Comparison of ENCODE assay signal across 9 cellular contexts in the genomic region with DNA sequence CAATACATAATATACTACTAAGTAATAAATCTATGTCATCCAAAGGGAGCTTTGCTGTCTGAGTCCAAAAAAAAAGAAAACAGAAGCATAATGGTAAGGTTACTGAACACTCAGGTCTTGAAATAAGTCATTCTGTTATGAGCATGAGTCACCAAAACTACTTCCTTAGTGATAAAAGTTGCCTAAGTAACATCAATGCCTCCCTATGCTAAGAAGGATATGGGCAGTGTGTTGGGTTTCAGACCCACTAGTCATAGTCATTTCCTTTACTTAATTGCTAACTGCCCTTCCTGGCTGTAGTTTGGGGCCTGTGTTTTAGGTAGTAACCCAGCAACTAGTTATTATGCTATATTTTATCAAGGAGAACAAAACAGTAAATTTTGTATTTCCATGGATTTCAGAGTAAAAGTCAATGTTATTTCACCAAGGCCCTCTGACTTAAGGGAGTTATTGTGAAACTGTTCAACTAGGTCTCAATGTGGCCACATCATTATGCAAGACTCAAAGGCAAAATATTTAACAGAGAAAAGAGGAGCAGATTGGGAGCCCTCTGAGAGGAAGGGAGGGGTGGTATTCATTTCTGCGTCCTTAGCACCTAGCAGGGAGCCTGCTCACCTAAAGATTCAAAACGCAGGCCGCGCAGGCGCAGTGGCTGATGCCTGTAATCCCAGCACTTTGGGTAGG. TPM values are rescaled to one million over a fixed set of nuclear protein-coding genes. Genes with fewer than 3 reads are reported as not detected.
DNase-seq lines count a peak whose midpoint lies in the region; ATAC-seq, FAIRE-seq and TF ChIP-seq lines count a peak whose summit lies in the region.
"Had no signal": no experiment of that assay in that cellular context is flagged by ENCODE, and none has a peak within 500 bp of the region (broad histone marks: within the 10 kb centered on the region; RNA-seq: fewer than 3 reads in every experiment).

No MANE protein-coding gene starts in this region.

- POLR2A ChIA-PET in HCT116 (lab: Charles Lee) = interaction anchor here (1.2 kb wide), 1 partner anchor 15 kb away, joined by 3 read pairs; a partner anchor contains a TSS

- H3F3A ChIP-seq in MM.1S (ENCODE audit: insufficient read depth, low read length) = no peaks in the 10 kb centered on the region; the same call in 1 of the 2 replicates

- H3K9me2 ChIP-seq in HCT116 (ENCODE audit: insufficient read depth) (no peaks in the 10 kb centered on the region), MM.1S (replicated peaks; ENCODE audit: insufficient read depth, low read length) (no peaks in the 10 kb centered on the region)

- TF ChIP-seq POLR2A in HCT116 (IDR thresholded peaks at IDR 0.05; ENCODE audit: borderline replicate concordance, extremely low read depth, insufficient read depth, insufficient read length) = no peak
- TF ChIP-seq POLR2A in testis (IDR thresholded peaks at IDR 0.05) = no peak

- TF ChIP-seq CTCF in HCT116 (IDR thresholded peaks at IDR 0.05 in 2 of 3, conservative IDR thresholded peaks at IDR 0.05 in 1 of 3; ENCODE audit: borderline replicate concordance in 1 of 3, insufficient read depth in 1 of 3, low read depth in 2 of 3, low read length in 2 of 3) (no peak), MM.1S (IDR thresholded peaks at IDR 0.05; ENCODE audit: low read length) (no peak), astrocyte (IDR thresholded peaks at IDR 0.05; ENCODE audit: insufficient read depth, low read depth, low read length) (no peak), type B pancreatic cell (conservative IDR thresholded peaks at IDR 0.05) (no peak), testis (IDR thresholded peaks at IDR 0.05) (no peak)

- H2AFZ ChIP-seq in HCT116 (ENCODE audit: low read depth, low read length, poor library complexity, severe bottlenecking) = peak overlapping the region; percentile 95
- H2AFZ ChIP-seq in MM.1S (ENCODE audit: low read length) = no peak overlapping the region
- H2AFZ ChIP-seq in astrocyte (ENCODE audit: low read depth, low read length) = no peak overlapping the region

- H3K4me3 Mint-ChIP-seq in astrocyte (ENCODE audit: unreplicated experiment) = peak overlapping the region; percentile 45
- H3K4me3 Mint-ChIP-seq in type B pancreatic cell = no peak overlapping the region

- H3K79me2 ChIP-seq in HCT116 (ENCODE audit: insufficient read depth, low read length) (no peaks in the 10 kb centered on the region), MM.1S (ENCODE audit: low read length) (no peaks in the 10 kb centered on the region), astrocyte (ENCODE audit: insufficient read depth, low read length) (no peaks in the 10 kb centered on the region)

- peaks cover 24 to 35% of the 10 kb centered on the region in 2 experiments for H3K4me1 ChIP-seq in HCT116 (ENCODE audit: control insufficient read depth in 1 of 2, insufficient read depth in 2 of 2, low read length in 2 of 2)
- peaks cover 11% of the 10 kb centered on the region for H3K4me1 ChIP-seq in MM.1S (ENCODE audit: low read length)
- H3K4me1 ChIP-seq in astrocyte (ENCODE audit: insufficient read depth, low read length) = peaks cover 50% of the 10 kb centered on the region
- peaks cover 3% of the 10 kb centered on the region for H3K4me1 ChIP-seq in testis

- H3K9me3 Mint-ChIP-seq in astrocyte (ENCODE audit: unreplicated experiment) (no peaks in the 10 kb centered on the region), type B pancreatic cell (no peaks in the 10 kb centered on the region)

- H3K9me3 ChIP-seq in HCT116 (ENCODE audit: control insufficient read depth in 1 of 2, insufficient read depth in 1 of 2, low read depth in 1 of 2, low read length in 2 of 2) (no peaks in the 10 kb centered on the region), MM.1S (replicated peaks; ENCODE audit: insufficient read depth, low read length) (no peaks in the 10 kb centered on the region), astrocyte (ENCODE audit: insufficient read depth, low read depth, low read length) (no peaks in the 10 kb centered on the region), testis (no peaks in the 10 kb centered on the region)

- ATAC-seq in GM18508 (IDR thresholded peaks at IDR 0.05; ENCODE audit: insufficient read depth, unreplicated experiment) (peak; percentile 99), HCT116 (peak; percentile 86)

- CTCF ChIA-PET in HCT116 (lab: Charles Lee) = interaction anchor here (1.2 to 1.3 kb wide), 2 partner anchors 14 kb away, joined by 4 to 7 read pairs; no protein-coding TSS in a partner anchor

- intact Hi-C loops in HCT116 (cut with micrococcal nuclease) = no loop called here
- intact Hi-C loops in testis (cut with DNase I; ENCODE audit: low total_unique reads) = no loop called here

- peak; percentile 98 for FAIRE-seq in astrocyte (lab: Jason Lieb, UNC)

- peaks cover 65% of the 10 kb centered on the region for H3K4me1 Mint-ChIP-seq in astrocyte (ENCODE audit: low read depth, unreplicated experiment)
- peaks cover 35% of the 10 kb centered on the region for H3K4me1 Mint-ChIP-seq in type B pancreatic cell (ENCODE audit: unreplicated experiment)

- H3K36me3 ChIP-seq in HCT116 (ENCODE audit: control insufficient read depth in 1 of 2, insufficient read depth in 2 of 2, low read length in 2 of 2) (no peaks in the 10 kb centered on the region), MM.1S (replicated peaks; ENCODE audit: insufficient read depth, low read length) (no peaks in the 10 kb centered on the region), astrocyte (ENCODE audit: insufficient read depth, low read length) (no peaks in the 10 kb centered on the region), testis (ENCODE audit: low read depth, missing control alignments) (no peaks in the 10 kb centered on the region)
- H3K36me3 ChIP-seq: cardiac muscle cell had no signal

- H3K4me3 ChIP-seq in HCT116 (replicated peaks in 1 of 2; ENCODE audit: low read depth in 1 of 2, low read length in 2 of 2) = no peak overlapping the region
- no peak overlapping the region for H3K4me3 ChIP-seq in MM.1S (ENCODE audit: low read length)
- H3K4me3 ChIP-seq in astrocyte (ENCODE audit: insufficient read depth, low read depth, low read length) = peak overlapping the region; percentile 41
- no peak overlapping the region for H3K4me3 ChIP-seq in testis
- H3K4me3 ChIP-seq: cardiac muscle cell had no signal

- WGBS in testis, 2 donors = 89 to 93% methylated on average over 5 of the region's 5 CpGs

- H3K27ac ChIP-seq in HCT116 (ENCODE audit: low read depth, low read length) (peak overlapping the region; percentile 46), MM.1S (ENCODE audit: low read length) (peak overlapping the region; percentile 59; the same call in 1 of the 2 replicates), astrocyte (ENCODE audit: low read depth, low read length) (peak overlapping the region; percentile 99), testis (peak overlapping the region in 1 of 2 donors; percentile 12)
- H3K27ac ChIP-seq: cardiac muscle cell had no signal

- no peaks in the 10 kb centered on the region for H4K20me1 ChIP-seq in HCT116 (ENCODE audit: insufficient read depth)
- H4K20me1 ChIP-seq in MM.1S (ENCODE audit: insufficient read depth, low read length) = no peaks in the 10 kb centered on the region
- H4K20me1 ChIP-seq in astrocyte (ENCODE audit: insufficient read depth, low read length) = no peaks in the 10 kb centered on the region

- H3K4me2 ChIP-seq in HCT116 (ENCODE audit: low read length) (peak overlapping the region; percentile 51), MM.1S (ENCODE audit: low read depth, low read length) (no peak overlapping the region), astrocyte (ENCODE audit: low read length) (peak overlapping the region; percentile 82)

- peak; percentile 16; the same call in 1 of the 2 replicates for TF ChIP-seq RAD21 in HCT116 (IDR thresholded peaks at IDR 0.05; ENCODE audit: low read depth)

- H3K27me3 ChIP-seq in HCT116 (ENCODE audit: insufficient read depth, low read length) = no peaks in the 10 kb centered on the region
- H3K27me3 ChIP-seq in MM.1S (replicated peaks; ENCODE audit: insufficient read depth, low read length) = no peaks in the 10 kb centered on the region
- no peaks in the 10 kb centered on the region for H3K27me3 ChIP-seq in astrocyte (ENCODE audit: insufficient read depth, low read length)
- H3K27me3 ChIP-seq in testis = no peaks in the 10 kb centered on the region
- H3K27me3 ChIP-seq: cardiac muscle cell had no signal

- RAD21 ChIA-PET in HCT116 (lab: Charles Lee; ENCODE audit: low non-redundant PET in 1 of 2, low total read pairs in 2 of 2, uncharacterized antibody in 2 of 2, unreplicated experiment in 2 of 2) = interaction anchor here in 1 of 2 experiments (1.2 kb wide), 1 partner anchor 14 kb away, joined by 3 read pairs; no protein-coding TSS in a partner anchor

- H3K27me3 Mint-ChIP-seq in astrocyte (ENCODE audit: low read depth, unreplicated experiment) = no peaks in the 10 kb centered on the region
- H3K27me3 Mint-ChIP-seq in type B pancreatic cell = no peaks in the 10 kb centered on the region

- BruUV-seq in HCT116 (replicated peaks; lab: Mats Ljungman, UMichigan) = no TSS peak

- H3K36me3 Mint-ChIP-seq in astrocyte (ENCODE audit: low read depth, unreplicated experiment) (no peaks in the 10 kb centered on the region), type B pancreatic cell (no peaks in the 10 kb centered on the region)

- DNase-seq in HCT116 (ENCODE audit: low read depth, low spot score) (peak; percentile 93), MM.1S (peak; percentile 40), astrocyte (ENCODE audit: low read depth) (peak; percentile 100), kidney glomerular epithelial cell (lab: John Stamatoyannopoulos, UW) (peak; percentile 99), type B pancreatic cell (ENCODE audit: extremely low spot score, unreplicated experiment) (no peak), NCI-H526 treated with DMSO at 0.1 percent for 48 hours (lab: John Stamatoyannopoulos, UW) (no peak), testis (no peak)

- H3K27ac Mint-ChIP-seq in astrocyte (ENCODE audit: unreplicated experiment) (peak overlapping the region; percentile 99), type B pancreatic cell (peak overlapping the region; percentile 64)

- H3K9ac ChIP-seq in HCT116 (ENCODE audit: low read length) (peak overlapping the region; percentile 17), MM.1S (ENCODE audit: low read length) (no peak overlapping the region), astrocyte (ENCODE audit: low read length) (peak overlapping the region; percentile 84)

TF ChIP-seq in HCT116, 20 proteins besides CTCF, POLR2A, EP300 and RAD21 (continues in another document):
- TF ChIP-seq SIN3A (IDR thresholded peaks at IDR 0.05; ENCODE audit: low read depth) = peak; percentile 55; the same call in 1 of the 2 replicates

RNA-seq across cellular contexts. Expression of a gene that starts 11.7 kb away (rescaled TPM):
- 7.2 TPM for total RNA-seq in HCT116 (2021; ENCODE audit: unreplicated experiment)
- 0.90 and 1.8 TPM in 2 replicates for polyA plus RNA-seq in HCT116 (2012)
- 5,172 and 5,400 TPM in 2 replicates for total RNA-seq in astrocyte
- total RNA-seq in type B pancreatic cell (ENCODE audit: low replicate concordance) = 102 and 2,500 TPM in 2 replicates
- 1,000 to 10,000 TPM in 1 of 2 donors, 100 to 1,000 TPM in 1; 758 to 1,483 TPM for total RNA-seq in testis
- polyA plus RNA-seq in testis (ENCODE audit: insufficient read depth, low read depth, low replicate concordance) = 938 TPM

RNA-seq across cellular contexts. Expression of a gene that starts 14.9 kb away (rescaled TPM):
- 8.6 TPM for total RNA-seq in HCT116 (2021; ENCODE audit: unreplicated experiment)
- 1.6 and 2.7 TPM in 2 replicates for polyA plus RNA-seq in HCT116 (2012)
- 5.9 and 6.3 TPM in 2 replicates for total RNA-seq in astrocyte
- total RNA-seq in type B pancreatic cell (ENCODE audit: low replicate concordance) = 3.9 and 9.0 TPM in 2 replicates
- 10 to 100 TPM in 1 of 2 donors, 1 to 10 TPM in 1; 9.7 to 12.1 TPM for total RNA-seq in testis
- polyA plus RNA-seq in testis (ENCODE audit: insufficient read depth, low read depth, low replicate concordance) = 6.9 TPM

Comparison
In these comparisons a context has a peak if more than half of its experiments do, and no peak if none do; other contexts are left out.
1. DNase-seq: peak in HCT116 (single experiment), MM.1S (single experiment), astrocyte (single experiment) and kidney glomerular epithelial cell (single experiment); none in type B pancreatic cell (single experiment), NCI-H526 treated with DMSO at 0.1 percent for 48 hours (single experiment) and testis (single experiment).
2. RNA of a gene that starts 11.7 kb away (total RNA-seq): 5,172 to 5,400 TPM in astrocyte, 102 to 2,500 TPM in type B pancreatic cell and 758 to 1,483 TPM in testis; 7.2 TPM in HCT116 (single experiment); every median in the first group is over 10 times any median in the second.